In the genomic region with DNA sequence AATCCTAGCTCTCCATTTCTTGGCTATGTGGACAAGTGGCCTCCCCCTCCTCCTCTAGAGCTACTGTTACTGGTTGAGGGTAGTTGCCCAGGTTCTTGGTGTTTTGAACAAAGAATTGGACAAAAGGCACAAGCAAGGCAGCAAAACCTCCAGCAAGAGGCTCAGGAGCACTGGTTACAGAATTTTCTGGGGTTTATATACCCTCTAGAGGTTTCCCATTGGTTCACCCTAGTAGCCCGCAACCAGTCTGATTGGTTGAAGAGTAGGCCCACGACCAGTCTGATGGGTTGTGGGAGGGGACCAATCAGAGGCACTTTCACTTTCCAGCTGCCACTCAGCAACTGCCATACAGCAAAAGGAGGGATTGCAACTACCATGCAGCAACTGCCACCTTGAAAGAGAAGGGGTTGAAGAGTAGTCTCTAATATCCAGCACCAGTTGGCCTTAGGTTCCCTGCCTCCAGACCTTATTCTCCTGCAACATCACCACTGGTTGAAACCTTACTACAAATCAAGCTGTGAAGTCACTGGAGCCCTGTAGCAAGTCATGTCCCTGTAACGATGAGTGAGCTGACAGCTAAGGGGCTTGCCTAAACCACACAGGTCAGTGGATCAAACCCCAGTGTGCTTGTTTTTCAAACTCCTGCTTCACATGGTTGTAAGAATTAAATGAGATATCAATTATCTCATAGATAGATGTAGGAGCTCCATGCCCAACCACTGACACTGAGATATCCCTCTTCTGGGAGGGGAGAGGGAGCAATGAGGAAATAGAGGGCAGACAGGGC, we compare ENCODE assay signal across 9 cellular contexts. TPM values are rescaled to one million over a fixed set of nuclear protein-coding genes. Genes with fewer than 3 reads are reported as not detected.
A peak's percentile ranks its signal among the peaks of the same experiment; 100 is the strongest.
DNase-seq lines count a peak whose midpoint lies in the region; ATAC-seq and TF ChIP-seq lines count a peak whose summit lies in the region.
"Had no signal": no experiment of that assay in that cellular context is flagged by ENCODE, and none has a peak within 500 bp of the region (broad histone marks: within the 10 kb centered on the region; RNA-seq: fewer than 3 reads in every experiment).

No MANE protein-coding gene starts in this region.

- no peak overlapping the region for H3K4me3 ChIP-seq in breast epithelium
- H3K4me3 ChIP-seq in testis: no peak overlapping the region

- BruUV-seq in MCF 10A (replicated peaks; lab: Mats Ljungman, UMichigan): no TSS peak

- H3K4me3 Mint-ChIP-seq in MCF 10A (ENCODE audit: unreplicated experiment): no peak overlapping the region
- H3K4me3 Mint-ChIP-seq in activated naive CD8-positive, alpha-beta T cell treated with anti-CD3 and anti-CD28 coated beads, Interleukin-2, amount 10 ng/mL, durations not matched to agents 7 days and 5 days: peak overlapping the region; percentile 94

- no peaks in the 10 kb centered on the region for H3K9me3 Mint-ChIP-seq in MCF 10A (ENCODE audit: unreplicated experiment)
- no peaks in the 10 kb centered on the region for H3K9me3 Mint-ChIP-seq in activated naive CD8-positive, alpha-beta T cell treated with anti-CD3 and anti-CD28 coated beads, Interleukin-2, amount 10 ng/mL, durations not matched to agents 7 days and 5 days
- H3K9me3 Mint-ChIP-seq: naive thymus-derived CD8-positive, alpha-beta T cell had no signal

- H3K9me3 ChIP-seq in breast epithelium: no peaks in the 10 kb centered on the region
- no peaks in the 10 kb centered on the region for H3K9me3 ChIP-seq in testis

- TF ChIP-seq CTCF in MCF 10A (IDR thresholded peaks at IDR 0.05; ENCODE audit: unreplicated experiment) (no peak), breast epithelium (IDR thresholded peaks at IDR 0.05) (no peak), testis (IDR thresholded peaks at IDR 0.05) (no peak)

- peaks cover 9% of the 10 kb centered on the region for H3K4me1 Mint-ChIP-seq in MCF 10A (ENCODE audit: insufficient read depth, unreplicated experiment)
- peaks cover 31% of the 10 kb centered on the region for H3K4me1 Mint-ChIP-seq in activated naive CD8-positive, alpha-beta T cell treated with anti-CD3 and anti-CD28 coated beads, Interleukin-2, amount 10 ng/mL, durations not matched to agents 7 days and 5 days

- POLR2A ChIA-PET in MCF 10A (lab: Yijun Ruan, JAX): interaction anchor here (4.2 kb wide), 1 partner anchor 24 kb away, joined by 24 read pairs; no protein-coding TSS in a partner anchor
- POLR2A ChIA-PET in activated naive CD8-positive, alpha-beta T cell treated with anti-CD3 and anti-CD28 coated beads, Interleukin-2, amount 10 ng/mL, durations not matched to agents 7 days and 5 days (lab: Charles Lee): interaction anchor here (0.6 to 4.4 kb wide), 9 partner anchors 15 to 175 kb away, joined by 3 to 44 read pairs (median 6); partner anchors contain the start of gene PPCDC

- CTCF ChIA-PET in MCF 10A (lab: Yijun Ruan, JAX): interaction anchor here (0.7 to 3.7 kb wide), 3 partner anchors 17 to 169 kb away, joined by 5 to 21 read pairs (median 6); no protein-coding TSS in a partner anchor

- 68 to 80% methylated on average over 3 of the region's 3 CpGs for WGBS in testis, 2 donors

- intact Hi-C loops in MCF 10A (cut with micrococcal nuclease): no loop called here
- intact Hi-C loops in breast epithelium (cut with DNase I; ENCODE audit: low total_unique reads): no loop called here
- intact Hi-C loops in testis (cut with DNase I; ENCODE audit: low total_unique reads): no loop called here

- H3K36me3 ChIP-seq in breast epithelium: no peaks in the 10 kb centered on the region
- no peaks in the 10 kb centered on the region for H3K36me3 ChIP-seq in testis (ENCODE audit: low read depth, missing control alignments)

- TF ChIP-seq POLR2A in breast epithelium (IDR thresholded peaks at IDR 0.05): no peak
- TF ChIP-seq POLR2A in testis (IDR thresholded peaks at IDR 0.05): no peak

- H3K4me1 ChIP-seq in breast epithelium: peaks cover 4 to 13% of the 10 kb centered on the region in 2 donors
- peaks cover 55% of the 10 kb centered on the region for H3K4me1 ChIP-seq in testis

- H3K27me3 ChIP-seq in breast epithelium (no peaks in the 10 kb centered on the region), testis (no peaks in the 10 kb centered on the region)

- H3K27ac Mint-ChIP-seq in MCF 10A (ENCODE audit: low read depth, unreplicated experiment): no peak overlapping the region
- peak overlapping the region; percentile 82 for H3K27ac Mint-ChIP-seq in activated naive CD8-positive, alpha-beta T cell treated with anti-CD3 and anti-CD28 coated beads, Interleukin-2, amount 10 ng/mL, durations not matched to agents 7 days and 5 days

- H3K27ac ChIP-seq in breast epithelium (no peak overlapping the region), testis (peak overlapping the region; percentile 68 to 81)

- peak; percentile 38 for DNase-seq in MCF 10A (ENCODE audit: unreplicated experiment)
- no peak for DNase-seq in breast epithelium (ENCODE audit: low spot score in 2 of 2)
- peak; percentile 77 for DNase-seq in NCI-H1048 (lab: John Stamatoyannopoulos, UW)
- peak; percentile 55 for DNase-seq in activated naive CD8-positive, alpha-beta T cell treated with anti-CD3 and anti-CD28 coated beads, Interleukin-2, amount 10 ng/mL, durations not matched to agents 7 days and 5 days
- DNase-seq in testis: no peak
- no peak for DNase-seq in 8988T

- no peaks in the 10 kb centered on the region for H3K27me3 Mint-ChIP-seq in MCF 10A (ENCODE audit: insufficient read depth, unreplicated experiment)
- H3K27me3 Mint-ChIP-seq in activated naive CD8-positive, alpha-beta T cell treated with anti-CD3 and anti-CD28 coated beads, Interleukin-2, amount 10 ng/mL, durations not matched to agents 7 days and 5 days: peaks cover 5% of the 10 kb centered on the region

- ATAC-seq in activated naive CD8-positive, alpha-beta T cell treated with anti-CD3 and anti-CD28 coated beads, Interleukin-2, amount 10 ng/mL, durations not matched to agents 7 days and 5 days (ENCODE audit: low read depth): peak; percentile 52
- ATAC-seq in HG02759 (IDR thresholded peaks at IDR 0.05; ENCODE audit: unreplicated experiment) (no peak), GM19023 (IDR thresholded peaks at IDR 0.05; ENCODE audit: unreplicated experiment) (no peak)
- ATAC-seq: naive thymus-derived CD8-positive, alpha-beta T cell had no signal

- no peaks in the 10 kb centered on the region for H3K36me3 Mint-ChIP-seq in MCF 10A (ENCODE audit: insufficient read depth, unreplicated experiment)
- no peaks in the 10 kb centered on the region for H3K36me3 Mint-ChIP-seq in activated naive CD8-positive, alpha-beta T cell treated with anti-CD3 and anti-CD28 coated beads, Interleukin-2, amount 10 ng/mL, durations not matched to agents 7 days and 5 days
- H3K36me3 Mint-ChIP-seq: naive thymus-derived CD8-positive, alpha-beta T cell had no signal

RNA-seq across cellular contexts. Expression of gene C15orf39, which starts 2.9 kb away (rescaled TPM):
- total RNA-seq in MCF 10A (2022) (13.3 and 17.2 TPM in 2 replicates), breast epithelium (10 to 100 TPM in 2 of 3 donors, 1 to 10 TPM in 1; 7.7 to 17.4 (median 11.5) TPM), testis (100 to 1,000 TPM; 167 to 168 TPM)
- total RNA-seq in activated naive CD8-positive, alpha-beta T cell treated with anti-CD3 and anti-CD28 coated beads, Interleukin-2, amount 10 ng/mL, durations not matched to agents 7 days and 5 days: 10 to 100 TPM; 45.6 to 45.9 TPM
- 321 TPM for polyA plus RNA-seq in testis (ENCODE audit: insufficient read depth, low read depth, low replicate concordance)

RNA-seq across cellular contexts. Expression of gene GOLGA6C, which starts 59.4 kb away (rescaled TPM):
- total RNA-seq in MCF 10A (2022) (not detected in 2 replicates), breast epithelium (under 1 TPM in 1 of 3 donors, not detected in 2; 0.33 TPM), testis (10 to 100 TPM in 1 of 2 donors, 1 to 10 TPM in 1; 9.1 to 16.1 TPM)
- total RNA-seq in activated naive CD8-positive, alpha-beta T cell treated with anti-CD3 and anti-CD28 coated beads, Interleukin-2, amount 10 ng/mL, durations not matched to agents 7 days and 5 days: not detected
- polyA plus RNA-seq in testis (ENCODE audit: insufficient read depth, low read depth, low replicate concordance): 15.1 TPM
- total RNA-seq: naive thymus-derived CD8-positive, alpha-beta T cell had no signal
- polyA plus RNA-seq: naive thymus-derived CD8-positive, alpha-beta T cell had no signal

Comparison
In these comparisons a context has a peak if more than half of its experiments do, and no peak if none do; other contexts are left out.
1. DNase-seq: peak in MCF 10A (single experiment), NCI-H1048 (single experiment) and activated naive CD8-positive, alpha-beta T cell treated with anti-CD3 and anti-CD28 coated beads, Interleukin-2, amount 10 ng/mL, durations not matched to agents 7 days and 5 days (single experiment); none in breast epithelium (0 of 2), testis (single experiment) and 8988T (single experiment).
2. H3K27ac ChIP-seq: peak in testis (2 of 2); none in breast epithelium (0 of 2).